In the genomic region with DNA sequence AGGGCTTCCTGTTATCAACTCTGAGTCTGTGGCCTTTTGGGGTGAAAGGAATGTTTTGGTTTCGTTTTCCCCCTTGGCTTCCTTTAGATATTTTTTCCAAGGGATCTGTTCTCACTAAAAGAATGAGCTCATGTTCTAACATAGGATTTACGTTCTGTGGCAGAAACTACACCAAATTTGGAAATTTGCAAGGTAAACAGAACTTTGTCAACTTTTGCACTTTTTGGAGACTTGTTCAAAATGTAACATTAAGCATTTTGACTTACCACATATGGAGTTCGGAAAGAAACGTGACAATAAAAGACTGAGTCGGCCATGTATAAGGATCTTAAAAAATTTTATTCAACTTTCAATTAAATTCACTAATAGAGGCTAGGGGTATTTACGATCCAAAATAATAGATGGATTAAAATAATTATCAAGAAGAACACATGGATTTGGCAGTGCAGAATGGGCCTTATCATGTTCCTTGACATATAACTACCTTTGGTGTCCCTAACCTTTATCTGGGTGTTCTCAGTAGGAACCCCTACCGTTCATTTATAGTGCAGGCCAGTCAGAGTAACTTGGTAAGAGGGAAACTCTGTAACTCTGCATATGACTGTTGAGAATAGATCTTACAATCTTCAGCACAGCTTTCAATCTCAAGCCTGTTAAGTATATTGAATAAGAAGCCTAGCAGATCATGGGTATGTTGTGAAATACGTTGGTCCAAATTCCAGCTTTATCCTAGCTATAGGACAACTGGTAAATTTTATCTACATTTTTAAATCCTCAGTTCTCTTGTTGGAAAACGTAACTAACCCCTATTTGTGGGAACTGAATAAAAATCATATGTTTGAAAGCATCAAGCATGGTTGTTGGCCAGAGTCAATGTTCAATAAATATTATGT, we compare ENCODE assay signal across 1 cellular context.
TF ChIP-seq lines count a peak whose summit lies in the region.

No MANE protein-coding gene starts in this region.

TF ChIP-seq in WTC11, 78 proteins besides CTCF, POLR2A, EP300 and RAD21 (continued from another document):
- TF ChIP-seq, protein P1, sequence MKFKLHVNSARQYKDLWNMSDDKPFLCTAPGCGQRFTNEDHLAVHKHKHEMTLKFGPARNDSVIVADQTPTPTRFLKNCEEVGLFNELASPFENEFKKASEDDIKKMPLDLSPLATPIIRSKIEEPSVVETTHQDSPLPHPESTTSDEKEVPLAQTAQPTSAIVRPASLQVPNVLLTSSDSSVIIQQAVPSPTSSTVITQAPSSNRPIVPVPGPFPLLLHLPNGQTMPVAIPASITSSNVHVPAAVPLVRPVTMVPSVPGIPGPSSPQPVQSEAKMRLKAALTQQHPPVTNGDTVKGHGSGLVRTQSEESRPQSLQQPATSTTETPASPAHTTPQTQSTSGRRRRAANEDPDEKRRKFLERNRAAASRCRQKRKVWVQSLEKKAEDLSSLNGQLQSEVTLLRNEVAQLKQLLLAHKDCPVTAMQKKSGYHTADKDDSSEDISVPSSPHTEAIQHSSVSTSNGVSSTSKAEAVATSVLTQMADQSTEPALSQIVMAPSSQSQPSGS (CRISPR knock-in tag; IDR thresholded peaks at IDR 0.05; ENCODE audit: borderline replicate concordance, low read depth) = no peak
- TF ChIP-seq NFYB (CRISPR knock-in tag; conservative IDR thresholded peaks at IDR 0.05; ENCODE audit: low read depth) = no peak
- no peak for TF ChIP-seq GABPB1 (CRISPR knock-in tag; IDR thresholded peaks at IDR 0.05)
